Comparison of ENCODE assay signal across 8 cellular contexts in the genomic region with DNA sequence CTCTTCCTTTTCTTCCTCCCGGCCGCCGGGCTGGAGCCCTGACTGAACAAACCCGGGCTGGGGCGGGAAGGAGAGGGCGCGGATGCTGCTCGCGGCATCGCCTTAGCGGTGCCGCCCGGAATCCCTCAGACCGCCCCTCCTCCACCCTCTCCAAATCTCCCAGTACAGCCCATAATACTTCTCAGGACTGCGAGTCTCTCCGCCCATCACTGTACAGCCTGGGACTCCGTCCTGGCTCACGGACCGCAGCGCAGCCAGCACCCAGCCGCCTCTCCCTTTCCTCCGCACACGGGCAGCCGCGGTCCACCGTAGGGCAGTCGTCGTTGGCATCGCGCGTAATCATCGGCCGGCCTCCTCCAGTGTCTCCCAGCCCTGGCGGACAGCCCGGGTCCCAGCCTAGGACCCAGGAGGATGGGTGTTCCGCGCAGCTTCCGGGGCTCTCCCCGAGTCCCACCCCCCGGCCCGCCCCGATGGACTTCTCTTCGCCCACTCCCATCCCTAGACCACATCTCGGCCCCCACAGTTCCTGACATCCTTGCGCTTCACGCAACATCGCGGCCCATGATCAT. TPM values are rescaled to one million over a fixed set of nuclear protein-coding genes. Genes with fewer than 3 reads are reported as not detected.
DNase-seq lines count a peak whose midpoint lies in the region; ATAC-seq and TF ChIP-seq lines count a peak whose summit lies in the region.
"Not testable (repeated sequence)": the region's sequence is repeated elsewhere in the genome, so short reads cannot be mapped to it uniquely, and the experiment has no call there.

No MANE protein-coding gene starts in this region.

- H3K14ac ChIP-seq in H9 (ENCODE audit: insufficient read depth, low read length) = not testable (repeated sequence)

- not testable (repeated sequence) for H4K8ac ChIP-seq in H9 (replicated peaks; ENCODE audit: insufficient read length, low read depth, low read length)

- TF ChIP-seq POLR2A in tibial nerve (IDR thresholded peaks at IDR 0.05) = peak in 1 of 2 donors; percentile 1

- not testable (repeated sequence) for H4K5ac ChIP-seq in H9 (ENCODE audit: insufficient read length, low read depth, low read length)

- H2AFZ ChIP-seq in H9 (ENCODE audit: low read length) = not testable (repeated sequence)

- H4K20me1 ChIP-seq in H9 (ENCODE audit: control insufficient read depth, insufficient read depth, insufficient read length) = not testable (repeated sequence)

- no CpG with 5 or more reads among the region's 48 CpGs for WGBS in H9 (ENCODE audit: extremely low coverage, insufficient read length, low lambda C conversion rate)
- no CpG with 5 or more reads among the region's 48 CpGs for WGBS in tibial nerve, 2 donors

- not testable (repeated sequence) for H3K27me3 Mint-ChIP-seq in H9 (ENCODE audit: low read depth); activated CD4-positive, alpha-beta memory T cell treated with anti-CD3 and anti-CD28 coated beads, Interleukin-2, amount 10 ng/mL, durations not matched to agents 7 days and 5 days; chondrocyte (ENCODE audit: low read depth)

- peak; percentile 31 for ATAC-seq in omental fat pad (ENCODE audit: low FRiP score)

- H3K23ac ChIP-seq in H9 (ENCODE audit: insufficient read length, low read depth, low read length) = not testable (repeated sequence)

- not testable (repeated sequence) for H3K4me2 ChIP-seq in H9 (ENCODE audit: insufficient read depth, insufficient read length, low read length)

- H3K4me1 ChIP-seq in H9 (ENCODE audit: insufficient read depth, low read length); right atrium auricular region; tibial nerve: not testable (repeated sequence)

- H2BK5ac ChIP-seq in H9 (ENCODE audit: insufficient read length, low read length) = not testable (repeated sequence)

- H3K4me1 Mint-ChIP-seq in H9; activated CD4-positive, alpha-beta memory T cell treated with anti-CD3 and anti-CD28 coated beads, Interleukin-2, amount 10 ng/mL, durations not matched to agents 7 days and 5 days; chondrocyte (ENCODE audit: low read depth): not testable (repeated sequence)

- not testable (repeated sequence) for H3K36me3 Mint-ChIP-seq in H9 (ENCODE audit: insufficient read depth in 1 of 3, low read depth in 3 of 3); activated CD4-positive, alpha-beta memory T cell treated with anti-CD3 and anti-CD28 coated beads, Interleukin-2, amount 10 ng/mL, durations not matched to agents 7 days and 5 days (ENCODE audit: low read depth); chondrocyte (ENCODE audit: low read depth)

- CTCF ChIA-PET in activated CD4-positive, alpha-beta memory T cell treated with anti-CD3 and anti-CD28 coated beads, Interleukin-2, amount 10 ng/mL, durations not matched to agents 7 days and 5 days (lab: Charles Lee) = not testable (repeated sequence)

- not testable (repeated sequence) for H3T11ph ChIP-seq in H9 (ENCODE audit: low read length)

- not testable (repeated sequence) for H4K91ac ChIP-seq in H9 (ENCODE audit: insufficient read length, low read depth, low read length)

- not testable (repeated sequence) for H3K36me3 ChIP-seq in right atrium auricular region, tibial nerve

- not testable (repeated sequence) for H3K9me3 ChIP-seq in H9 (ENCODE audit: control insufficient read depth, low read depth, low read length); right atrium auricular region; tibial nerve

- H3K27me3 ChIP-seq in H9 (ENCODE audit: insufficient read depth, low read length); right atrium auricular region; tibial nerve: not testable (repeated sequence)

- DNase-seq in GM12864 (ENCODE audit: low read depth); H9; Jurkat, Clone E6-1 (ENCODE audit: low read depth, low spot score); chondrocyte (ENCODE audit: low spot score); right atrium auricular region (ENCODE audit: low spot score); omental fat pad (ENCODE audit: low spot score); tibial nerve (ENCODE audit: low spot score in 2 of 2): not testable (repeated sequence)
- peak; percentile 18 for DNase-seq in activated CD4-positive, alpha-beta memory T cell treated with anti-CD3 and anti-CD28 coated beads, Interleukin-2, amount 10 ng/mL, durations not matched to agents 7 days and 5 days

- H3K27ac Mint-ChIP-seq in H9 = not testable (repeated sequence)
- peak overlapping the region; percentile 95 for H3K27ac Mint-ChIP-seq in activated CD4-positive, alpha-beta memory T cell treated with anti-CD3 and anti-CD28 coated beads, Interleukin-2, amount 10 ng/mL, durations not matched to agents 7 days and 5 days
- H3K27ac Mint-ChIP-seq in chondrocyte (ENCODE audit: unreplicated experiment) = peak overlapping the region; percentile 93

- not testable (repeated sequence) for H2BK15ac ChIP-seq in H9 (ENCODE audit: low read depth, low read length)

- not testable (repeated sequence) for H3K18ac ChIP-seq in H9 (ENCODE audit: insufficient read length, low read depth, low read length)

- not testable (repeated sequence) for H2BK12ac ChIP-seq in H9 (ENCODE audit: insufficient read length, low read depth, low read length)

- H3K9ac ChIP-seq in H9 (ENCODE audit: extremely low read depth, insufficient read length, low read length) = not testable (repeated sequence)

- H3K4me3 Mint-ChIP-seq in H9 (peak overlapping the region; percentile 75 to 84; a peak in 4 of 5 replicates), chondrocyte (ENCODE audit: unreplicated experiment) (peak overlapping the region; percentile 80)
- peak overlapping the region; percentile 89 for H3K4me3 Mint-ChIP-seq in activated CD4-positive, alpha-beta memory T cell treated with anti-CD3 and anti-CD28 coated beads, Interleukin-2, amount 10 ng/mL, durations not matched to agents 7 days and 5 days

- TF ChIP-seq EP300 in tibial nerve (IDR thresholded peaks at IDR 0.05) = not testable (repeated sequence)

- H3K79me1 ChIP-seq in H9 (ENCODE audit: insufficient read depth, low read depth, low read length, poor library complexity, severe bottlenecking) = not testable (repeated sequence)

- not testable (repeated sequence) for H3K4ac ChIP-seq in H9 (ENCODE audit: low read depth, low read length)

- TF ChIP-seq CTCF in GM12864 (IDR thresholded peaks at IDR 0.05; ENCODE audit: low read depth, low read length, missing control alignments); H9 (conservative IDR thresholded peaks at IDR 0.05); chondrocyte (IDR thresholded peaks at IDR 0.05); right atrium auricular region (IDR thresholded peaks at IDR 0.05); omental fat pad (IDR thresholded peaks at IDR 0.05); tibial nerve (IDR thresholded peaks at IDR 0.05): not testable (repeated sequence)

- H3K56ac ChIP-seq in H9 (ENCODE audit: insufficient read length, low read depth, low read length) = not testable (repeated sequence)

- not testable (repeated sequence) for H2AK5ac ChIP-seq in H9 (ENCODE audit: insufficient read length, low read length)

- peak overlapping the region; percentile 51 for H3K4me3 ChIP-seq in GM12864 (ENCODE audit: low read depth, low read length)
- peak overlapping the region; percentile 40 for H3K4me3 ChIP-seq in Jurkat, Clone E6-1 (ENCODE audit: low read length)
- H3K4me3 ChIP-seq in right atrium auricular region = peak overlapping the region; percentile 48 to 51
- H3K4me3 ChIP-seq in tibial nerve = peak overlapping the region; percentile 20 to 53 (median 32)

- POLR2A ChIA-PET in activated CD4-positive, alpha-beta memory T cell treated with anti-CD3 and anti-CD28 coated beads, Interleukin-2, amount 10 ng/mL, durations not matched to agents 7 days and 5 days (lab: Charles Lee) = interaction anchor here (0.8 to 1.2 kb wide), 3 partner anchors 332 to 334 kb away, joined by 3 to 5 read pairs (median 4); no protein-coding TSS in a partner anchor

- H2BK20ac ChIP-seq in H9 (ENCODE audit: low read depth, low read length, poor library complexity, severe bottlenecking) = not testable (repeated sequence)

- H3K27ac ChIP-seq in H9 (ENCODE audit: insufficient read length, low read depth, low read length) = not testable (repeated sequence)
- H3K27ac ChIP-seq in right atrium auricular region (peak overlapping the region; percentile 66 to 77), tibial nerve (peak overlapping the region in 3 of 4 donors; percentile 75 to 83 (median 76))

- H2BK120ac ChIP-seq in H9 (ENCODE audit: low read depth, low read length, poor library complexity, severe bottlenecking) = not testable (repeated sequence)

- not testable (repeated sequence) for H3K23me2 ChIP-seq in H9 (ENCODE audit: insufficient read length, low read depth, low read length, poor library complexity, severe bottlenecking)

- not testable (repeated sequence) for H3K79me2 ChIP-seq in H9 (ENCODE audit: insufficient read depth, low read length)

- not testable (repeated sequence) for H3K9me3 Mint-ChIP-seq in H9; activated CD4-positive, alpha-beta memory T cell treated with anti-CD3 and anti-CD28 coated beads, Interleukin-2, amount 10 ng/mL, durations not matched to agents 7 days and 5 days; chondrocyte (ENCODE audit: low read depth)

RNA-seq across cellular contexts. Expression of a gene that starts 0.4 kb away (rescaled TPM):
- total RNA-seq in H9 (2021) (16.5 and 17.0 TPM in 2 replicates), chondrocyte (34.2 to 39.6 TPM (median 38.8 TPM) in 3 replicates), right atrium auricular region (10 to 100 TPM in 1 of 2 donors, 1 to 10 TPM in 1; 7.8 to 27.6 TPM), omental fat pad (10 to 100 TPM; 19.8 to 41.0 (median 26.5) TPM), tibial nerve (10 to 100 TPM; 42.0 to 70.4 (median 50.8) TPM)
- 3.3 TPM for polyA plus RNA-seq in Jurkat, Clone E6-1 (2012; ENCODE audit: insufficient read depth, insufficient read length)
- total RNA-seq in activated CD4-positive, alpha-beta memory T cell treated with anti-CD3 and anti-CD28 coated beads, Interleukin-2, amount 10 ng/mL, durations not matched to agents 7 days and 5 days = 10 to 100 TPM; 32.3 to 33.6 TPM

RNA-seq across cellular contexts. Expression of a gene that starts 1.1 kb away (rescaled TPM):
- 8.5 and 9.2 TPM in 2 replicates for total RNA-seq in H9 (2021)
- polyA plus RNA-seq in Jurkat, Clone E6-1 (2012; ENCODE audit: insufficient read depth, insufficient read length) = 50.6 TPM
- 10 to 100 TPM; 28.9 to 31.6 TPM for total RNA-seq in activated CD4-positive, alpha-beta memory T cell treated with anti-CD3 and anti-CD28 coated beads, Interleukin-2, amount 10 ng/mL, durations not matched to agents 7 days and 5 days
- total RNA-seq in chondrocyte = 1.3 to 2.5 TPM (median 1.3 TPM) in 3 replicates
- total RNA-seq in right atrium auricular region = under 1 TPM in 1 of 2 donors, not detected in 1; 0.59 TPM
- total RNA-seq in omental fat pad = 1 to 10 TPM in 2 of 4 donors, under 1 TPM in 2; 0.65 to 5.6 (median 1.1) TPM
- total RNA-seq in tibial nerve = 1 to 10 TPM in 3 of 4 donors, under 1 TPM in 1; 0.66 to 1.3 (median 1.2) TPM
